7 cellular contexts compared by ENCODE assay signal in genomic region chr6:111483736-111484654, GRCh38.
DNase-seq lines count a peak whose midpoint lies in the region; ATAC-seq and TF ChIP-seq lines count a peak whose summit lies in the region.

No MANE protein-coding gene starts in this region.

- no peak for TF ChIP-seq CTCF in astrocyte of the spinal cord (IDR thresholded peaks at IDR 0.05; ENCODE audit: low read depth, low read length)
- no peak for TF ChIP-seq CTCF in retinal pigment epithelial cell (conservative IDR thresholded peaks at IDR 0.05; ENCODE audit: low read depth, low read length)

- in situ Hi-C loops in astrocyte of the spinal cord (cut with HindIII; ENCODE audit: low sequenced_read_pairs), result no loop called here

- peaks cover 6% of the 10 kb centered on the region for H3K9me3 Mint-ChIP-seq in T-helper 1 cell treated with Interleukin-12 subunit alpha and Interleukin-12 subunit beta and Interleukin-4 antibody, amounts not matched to agents 30 μg/mL and 1 μg/mL, for 36 hours

- ATAC-seq in GM18505 (IDR thresholded peaks at IDR 0.05; ENCODE audit: unreplicated experiment) (peak; percentile 56), HG02852 (IDR thresholded peaks at IDR 0.05; ENCODE audit: unreplicated experiment) (peak; percentile 44)

- H3K27ac Mint-ChIP-seq in T-helper 1 cell treated with Interleukin-12 subunit alpha and Interleukin-12 subunit beta and Interleukin-4 antibody, amounts not matched to agents 30 μg/mL and 1 μg/mL, for 36 hours, result peak overlapping the region; percentile 96

- peaks cover 51% of the 10 kb centered on the region for H3K4me1 Mint-ChIP-seq in T-helper 1 cell treated with Interleukin-12 subunit alpha and Interleukin-12 subunit beta and Interleukin-4 antibody, amounts not matched to agents 30 μg/mL and 1 μg/mL, for 36 hours (ENCODE audit: low read depth)

- peak overlapping the region; percentile 69 for H3K4me3 ChIP-seq in astrocyte of the spinal cord (ENCODE audit: low read depth, low read length)
- H3K4me3 ChIP-seq in retinal pigment epithelial cell (ENCODE audit: low read length), result peak overlapping the region; percentile 83

- peak; percentile 73 for DNase-seq in NCI-H1436 treated with DMSO at 0.1 percent for 48 hours (lab: John Stamatoyannopoulos, UW)
- peak; percentile 98 for DNase-seq in astrocyte of the spinal cord (ENCODE audit: low read depth, low spot score)
- DNase-seq in hypothalamus (lab: John Stamatoyannopoulos, UW), result peak; percentile 23 to 92 (median 77)
- DNase-seq in retinal pigment epithelial cell (ENCODE audit: low read depth), result peak; percentile 83

- H3K36me3 Mint-ChIP-seq in T-helper 1 cell treated with Interleukin-12 subunit alpha and Interleukin-12 subunit beta and Interleukin-4 antibody, amounts not matched to agents 30 μg/mL and 1 μg/mL, for 36 hours (ENCODE audit: low read depth), result peaks cover 5% of the 10 kb centered on the region

- TF ChIP-seq POLR2A in GM18505 (IDR thresholded peaks at IDR 0.05; ENCODE audit: borderline replicate concordance, extremely low read depth, insufficient read depth, insufficient read length), result peak; percentile 99

- H3K4me3 Mint-ChIP-seq in T-helper 1 cell treated with Interleukin-12 subunit alpha and Interleukin-12 subunit beta and Interleukin-4 antibody, amounts not matched to agents 30 μg/mL and 1 μg/mL, for 36 hours, result peak overlapping the region; percentile 89

- H3K27me3 Mint-ChIP-seq in T-helper 1 cell treated with Interleukin-12 subunit alpha and Interleukin-12 subunit beta and Interleukin-4 antibody, amounts not matched to agents 30 μg/mL and 1 μg/mL, for 36 hours (ENCODE audit: low read depth), result no peaks in the 10 kb centered on the region

Comparison
In these comparisons a context has a peak if more than half of its experiments do, and no peak if none do; other contexts are left out.
1. Peak in every context shown above with its lines: DNase-seq, ATAC-seq and H3K4me3 ChIP-seq.